28 cellular contexts compared by ENCODE assay signal in the genomic region with DNA sequence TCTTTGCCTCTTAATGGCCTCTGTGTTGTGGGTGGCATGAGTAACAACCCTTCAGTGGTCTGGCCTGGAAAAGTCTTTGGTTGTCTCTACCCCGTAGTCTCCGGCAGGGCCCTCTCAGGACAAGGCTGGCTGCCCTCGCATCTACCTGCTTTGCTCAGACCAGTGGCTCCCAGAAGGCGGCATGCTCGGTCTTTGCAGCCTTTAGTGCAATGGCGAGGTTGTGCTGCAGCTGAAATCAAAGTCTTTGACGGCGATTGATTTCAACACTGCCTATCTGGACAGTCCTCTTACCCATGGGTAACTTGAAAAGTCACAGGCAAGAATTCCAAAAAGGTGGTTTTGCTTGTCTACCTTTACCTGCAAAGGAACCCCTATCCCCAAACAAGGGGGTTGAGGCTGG.
"Had no signal": no experiment of that assay in that cellular context is flagged by ENCODE, and none has a peak within 500 bp of the region (broad histone marks: within the 10 kb centered on the region; RNA-seq: fewer than 3 reads in every experiment).

No MANE protein-coding gene starts in this region.

- FAIRE-seq: endothelial cell of umbilical vein, TTC549 had no signal

- H3K4me3 ChIP-seq: ascending aorta, heart right ventricle, neural progenitor cell, right atrium auricular region, stomach, suprapubic skin, tibial nerve had no signal

- H3K27ac ChIP-seq: ascending aorta, neural progenitor cell, parathyroid adenoma, stomach, suprapubic skin, tibial nerve, VCaP had no signal

- H3K4me2 ChIP-seq: neural progenitor cell had no signal

- H3K4me1 ChIP-seq: ascending aorta, neural progenitor cell, parathyroid adenoma, stomach, suprapubic skin had no signal

- H3K36me3 ChIP-seq: ascending aorta, neural progenitor cell, right atrium auricular region, stomach, suprapubic skin, tibial nerve had no signal

- H2AFZ ChIP-seq: neural progenitor cell, parathyroid adenoma had no signal

- H3K9ac ChIP-seq: neural progenitor cell, parathyroid adenoma had no signal

- H3K27me3 ChIP-seq: ascending aorta, heart right ventricle, neural progenitor cell, right atrium auricular region, stomach, suprapubic skin, tibial nerve had no signal

- H3K9me3 ChIP-seq: ascending aorta, heart right ventricle, right atrium auricular region, stomach, suprapubic skin had no signal

- DNase-seq: activated CD4-positive, alpha-beta T cell treated with anti-CD3 and anti-CD28 coated beads for 48 hours; activated CD4-positive, alpha-beta T cell treated with anti-CD3 and anti-CD28 coated beads, Interleukin-2, amount 50 U/mL, for 48 hours; activated CD8-positive, alpha-beta memory T cell treated with anti-CD3 and anti-CD28 coated beads for 24 hours; activated effector memory CD4-positive, alpha-beta T cell treated with anti-CD3 and anti-CD28 coated beads, Interleukin-2, amount 50 U/mL, for 16 hours; activated naive CD4-positive, alpha-beta T cell treated with anti-CD3 and anti-CD28 coated beads for 36 hours; activated naive CD8-positive, alpha-beta T cell treated with anti-CD3 and anti-CD28 coated beads for 36 hours; caudate nucleus; cortex of kidney; effector memory CD8-positive, alpha-beta T cell; foreskin fibroblast; heart right ventricle; midbrain; naive thymus-derived CD4-positive, alpha-beta T cell; occipital lobe; stimulated activated CD4-positive, alpha-beta T cell treated with anti-CD3 and anti-CD28 coated beads, Interleukin-15, amount 100 ng/mL, for 24 hours; stimulated activated CD4-positive, alpha-beta T cell treated with anti-CD3 and anti-CD28 coated beads, Interleukin-2, amount 100 ng/mL, for 24 hours; stimulated activated naive B cell treated with anti-CD40 and anti-IgM and Interleukin-4, amounts not matched to agents 10 μg/mL and 1 μg/mL and 100 μg/mL, for 72 hours; stomach; T-helper 9 cell had no signal
